38 cellular contexts compared by ENCODE assay signal in the genomic region with DNA sequence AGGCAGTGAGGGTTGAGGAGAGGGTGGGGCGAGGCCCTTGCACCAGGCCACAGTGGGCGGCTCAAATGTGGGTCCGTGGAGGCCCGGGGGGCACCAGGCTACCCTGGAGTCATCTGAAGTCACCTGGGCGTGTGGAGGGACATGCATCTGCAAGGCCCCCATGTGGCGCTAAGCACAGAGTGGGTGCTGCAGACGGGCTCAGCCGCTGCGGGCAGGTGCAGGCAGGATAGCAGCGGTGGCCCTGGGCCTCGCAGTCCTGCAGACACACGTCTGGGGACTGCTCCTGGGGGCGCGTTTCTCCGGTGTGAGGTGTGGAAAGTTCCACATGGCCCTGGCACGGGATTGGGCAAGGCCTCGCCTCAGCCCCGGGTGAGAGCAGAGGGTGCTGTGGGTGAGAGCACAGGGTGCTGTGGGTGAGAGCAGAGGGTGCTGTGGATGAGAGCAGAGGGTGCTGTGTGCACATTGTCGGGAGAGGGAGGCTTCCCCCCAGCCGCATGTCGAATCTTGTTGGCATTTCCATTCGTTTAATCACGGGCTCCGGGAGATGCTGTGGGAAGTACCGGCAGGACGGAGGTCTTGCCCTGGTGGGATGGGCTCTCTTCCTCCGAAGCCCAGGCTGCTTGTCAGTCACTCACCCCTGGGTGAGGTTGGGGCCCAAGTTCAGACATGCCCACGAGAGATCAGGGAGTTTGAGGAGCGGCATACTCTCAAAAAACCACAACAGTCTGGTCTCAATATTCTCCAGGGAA. TPM values are rescaled to one million over a fixed set of nuclear protein-coding genes. Genes with fewer than 3 reads are reported as not detected.
DNase-seq lines count a peak whose midpoint lies in the region; ATAC-seq, FAIRE-seq and TF ChIP-seq lines count a peak whose summit lies in the region.
"Had no signal": no experiment of that assay in that cellular context is flagged by ENCODE, and none has a peak within 500 bp of the region (broad histone marks: within the 10 kb centered on the region; RNA-seq: fewer than 3 reads in every experiment).

No MANE protein-coding gene starts in this region.

- no peak overlapping the region for H2BK5ac ChIP-seq in H1 (ENCODE audit: low read depth, low read length)

- peaks cover 0 to 5% (median 2%) of the 10 kb centered on the region in 4 experiments; a peak in 2 of 7 replicates for H3K27me3 ChIP-seq in H1 (replicated peaks in 1 of 4; ENCODE audit: control insufficient read depth in 3 of 4, extremely low read depth in 1 of 4, insufficient read depth in 3 of 4, low read length in 3 of 4)
- H3K27me3 ChIP-seq: colonic mucosa, thyroid gland had no signal

- H2BK12ac ChIP-seq in H1 (ENCODE audit: low read depth, low read length) = 0 out of 2 replicates have a peak overlapping the region, but pooled peaks have one; percentile 27

- no peak overlapping the region for H3K18ac ChIP-seq in H1 (ENCODE audit: extremely low read depth, low read length)

- TF ChIP-seq CTCF in H1 (IDR thresholded peaks at IDR 0.05; ENCODE audit: control extremely low read depth in 1 of 3, insufficient read depth in 1 of 3, low read depth in 1 of 3, low read length in 3 of 3) = no peak

- H4K91ac ChIP-seq in H1 (replicated peaks; ENCODE audit: insufficient read length, low read length) = no peak overlapping the region

- H3K23me2 ChIP-seq in H1 (ENCODE audit: low read depth, low read length) = no peaks in the 10 kb centered on the region

- ATAC-seq in GM21447 (IDR thresholded peaks at IDR 0.05; ENCODE audit: unreplicated experiment) = no peak
- ATAC-seq: A549; activated CD8-positive, alpha-beta T cell treated with anti-CD3 and anti-CD28 coated beads, Interleukin-2, amount 10 ng/mL, durations not matched to agents 7 days and 5 days; CD8-positive, alpha-beta T cell; heart right ventricle; Panc1; sciatic nerve had no signal

- H2AK5ac ChIP-seq in H1 (ENCODE audit: low read depth, low read length) = 0 out of 2 replicates have a peak overlapping the region, but pooled peaks have one; percentile 30

- POLR2A ChIA-PET in H1 (lab: Charles Lee; ENCODE audit: partially characterized antibody) = interaction anchor here (0.9 to 1.3 kb wide), 2 partner anchors 23 to 59 kb away, joined by 3 to 4 read pairs; no protein-coding TSS in a partner anchor

- no peak overlapping the region for H3K4ac ChIP-seq in H1 (replicated peaks; ENCODE audit: insufficient read length, low read depth, low read length)

- H4K5ac ChIP-seq in H1 (ENCODE audit: insufficient read length, low read depth, low read length) = no peak overlapping the region

- H2BK15ac ChIP-seq in H1 (ENCODE audit: low read length) = no peak overlapping the region

- 86% methylated on average over 27 of the region's 29 CpGs; no CpG with 5 or more reads in 1 of the 2 experiments for WGBS in H1 (ENCODE audit: extremely low coverage in 1 of 2, insufficient coverage in 1 of 2, insufficient read length in 1 of 2, insufficient replicate concordance in 2 of 2, low coverage in 1 of 2, low lambda C conversion rate in 2 of 2, missing lambda C conversion rate in 1 of 2), 2 experiments

- H3K79me2 ChIP-seq in H1 (ENCODE audit: control insufficient read depth in 1 of 2, insufficient read depth in 2 of 2, low read length in 2 of 2) = no peaks in the 10 kb centered on the region

- H3K79me1 ChIP-seq in H1 (ENCODE audit: low read depth, low read length) = no peaks in the 10 kb centered on the region

- peaks cover 0 to 8% of the 10 kb centered on the region in 2 experiments for H4K20me1 ChIP-seq in H1 (replicated peaks in 1 of 2; ENCODE audit: control insufficient read depth in 1 of 2, insufficient read depth in 2 of 2, low read length in 2 of 2)

- peak; percentile 72 for DNase-seq in NCI-H748 (lab: John Stamatoyannopoulos, UW; ENCODE audit: unreplicated experiment)
- DNase-seq in NCI-H748 treated with DMSO at 0.1 percent for 48 hours (lab: John Stamatoyannopoulos, UW) = no peak
- peak; percentile 43 for DNase-seq in NCI-H1105 treated with DMSO at 0.1 percent for 48 hours (lab: John Stamatoyannopoulos, UW)
- DNase-seq in H1 (ENCODE audit: low read depth in 1 of 2, low spot score in 2 of 2) = no peak
- no peak for DNase-seq in HK-2 (ENCODE audit: unreplicated experiment)
- DNase-seq in retina = no peak
- DNase-seq: activated CD4-positive, alpha-beta T cell treated with anti-CD3 and anti-CD28 coated beads for 4 hours; activated CD8-positive, alpha-beta T cell treated with anti-CD3 and anti-CD28 coated beads, Interleukin-2, amount 10 ng/mL, durations not matched to agents 7 days and 5 days; activated naive CD4-positive, alpha-beta T cell treated with anti-CD3 and anti-CD28 coated beads, Interleukin-2, amount 50 U/mL, for 16 hours; amniotic stem cell; CD8-positive, alpha-beta T cell; colonic mucosa; effector CD4-positive, alpha-beta T cell; foreskin fibroblast; heart right ventricle; KG1; midbrain; naive B cell; NCI-H526 treated with DMSO at 0.1 percent for 48 hours; stimulated activated CD4-positive, alpha-beta T cell treated with anti-CD3 and anti-CD28 coated beads, Interleukin-12 subunit alpha, Interleukin-12 subunit beta, amount 100 ng/mL, for 4 hours; stimulated activated CD4-positive, alpha-beta T cell treated with anti-CD3 and anti-CD28 coated beads, Interleukin-2, amount 100 ng/mL, for 48 hours; stomach; T-helper 9 cell; thyroid gland; WERI-Rb-1 had no signal

- H3K27ac ChIP-seq in H1 (ENCODE audit: low read depth, low read length) = no peak overlapping the region
- H3K27ac ChIP-seq in skin epidermis = peak overlapping the region in 13 of 21 experiments; percentile 22 to 80 (median 42)
- H3K27ac ChIP-seq: A549, colonic mucosa, heart right ventricle, neutrophil, stomach, thyroid gland, WERI-Rb-1 had no signal

- no peak overlapping the region for H2BK20ac ChIP-seq in H1 (ENCODE audit: low read length)

- H3K9me3 ChIP-seq in H1 (ENCODE audit: insufficient read depth in 2 of 2, low read depth in 1 of 2, low read length in 1 of 2) = no peaks in the 10 kb centered on the region; a peak in 1 of 4 replicates
- H3K9me3 ChIP-seq: A549, colonic mucosa, HAP-1, heart right ventricle, neutrophil, stomach, thyroid gland had no signal

- CTCF ChIA-PET in H1 (lab: Charles Lee; ENCODE audit: partially characterized antibody) = interaction anchor here (0.6 to 4.3 kb wide), 8 partner anchors 9 to 374 kb away, joined by 3 to 45 read pairs (median 4); no protein-coding TSS in a partner anchor

- no peak overlapping the region for H2BK120ac ChIP-seq in H1 (replicated peaks; ENCODE audit: low read depth, low read length)

- TF ChIP-seq EP300 in H1 (IDR thresholded peaks at IDR 0.05; ENCODE audit: borderline replicate concordance in 1 of 2, low read depth in 2 of 2, low read length in 2 of 2) = no peak

- H2AFZ ChIP-seq in H1 (ENCODE audit: low read length) = no peak overlapping the region

- no peak overlapping the region for H3K14ac ChIP-seq in H1 (ENCODE audit: insufficient read length)

- H4K8ac ChIP-seq in H1 (ENCODE audit: extremely low read depth, insufficient read depth, low read length) = no peak overlapping the region; the same call in 1 of the 2 replicates

- peak overlapping the region; percentile 28 for H3K56ac ChIP-seq in H1 (replicated peaks; ENCODE audit: insufficient read length, low read depth, low read length)

- no peak overlapping the region for H3K23ac ChIP-seq in H1 (ENCODE audit: insufficient read length)

- no peak overlapping the region for H3K4me2 ChIP-seq in H1 (ENCODE audit: insufficient read depth in 1 of 2, low read depth in 2 of 2, low read length in 2 of 2)
- H3K4me2 ChIP-seq: A549 had no signal

- H3K4me1 ChIP-seq in H1 (replicated peaks in 1 of 4; ENCODE audit: control insufficient read depth in 3 of 4, insufficient read depth in 4 of 4, low read length in 3 of 4) = peaks cover 0 to 3% (median 1%) of the 10 kb centered on the region in 4 experiments; a peak in 2 of 7 replicates
- H3K4me1 ChIP-seq: A549, colonic mucosa, HAP-1 had no signal

- FAIRE-seq in H1 (lab: Jason Lieb, UNC) = no peak
- FAIRE-seq: A549, GM12891 had no signal

- no peak for TF ChIP-seq RAD21 in H1 (IDR thresholded peaks at IDR 0.05 in 1 of 2, conservative IDR thresholded peaks at IDR 0.05 in 1 of 2; ENCODE audit: low read depth in 2 of 2, low read length in 2 of 2)

- no peak overlapping the region for H3K9ac ChIP-seq in H1 (replicated peaks in 1 of 4; ENCODE audit: extremely low read depth in 1 of 4, low read depth in 3 of 4, low read length in 3 of 4)

- H3K4me3 ChIP-seq in H1 (ENCODE audit: extremely low read depth in 1 of 4, insufficient read depth in 2 of 4, low read depth in 3 of 4, low read length in 4 of 4) = no peak overlapping the region
- H3K4me3 ChIP-seq in skin epidermis = no peak overlapping the region
- H3K4me3 ChIP-seq: A549, colonic mucosa, HAP-1, heart right ventricle, stomach, thyroid gland had no signal

- no peaks in the 10 kb centered on the region for H3K36me3 ChIP-seq in H1 (ENCODE audit: control insufficient read depth in 2 of 4, insufficient read depth in 4 of 4, low read length in 3 of 4)
- H3K36me3 ChIP-seq: colonic mucosa, HAP-1, heart right ventricle, neutrophil, stomach, thyroid gland had no signal

- no peak for TF ChIP-seq POLR2A in H1 (IDR thresholded peaks at IDR 0.05; ENCODE audit: control extremely low read depth in 1 of 2, low read depth in 2 of 2, low read length in 2 of 2)

RNA-seq across cellular contexts. Expression of gene TP73, which starts 46.5 kb away (rescaled TPM):
- total RNA-seq in H1 (2021; fragmentation: NEBNext Ultra II Directional; extraction: Animal tissue kit (Norgen Biotek cat#: 25700)) = 2.9 and 3.1 TPM in 2 replicates
- polyA plus RNA-seq in H1 (2011; rRNA removed) = 2.6 and 4.2 TPM in 2 replicates
- 1.3 TPM for polyA plus RNA-seq in H1 (2011; cell fraction: cytosol; rRNA removed)
- 8.4 TPM for polyA plus RNA-seq in H1 (2011; cell fraction: nucleus; rRNA removed)
- 1.2 to 3.8 TPM (median 2.8 TPM) in 4 replicates for polyA plus RNA-seq in H1 (2012, experiment 1 of 2)
- polyA plus RNA-seq in H1 (2012, experiment 2 of 2) = 1.3 TPM
- polyA plus RNA-seq in H1 (2013, experiment 1 of 2) = 2.1 TPM
- 2.3 TPM for polyA plus RNA-seq in H1 (2013, experiment 2 of 2)
- 1.9 and 3.5 TPM in 2 replicates for polyA minus RNA-seq in H1 (2011; rRNA and poly(A)+ RNA removed)
- 3.4 TPM for polyA minus RNA-seq in H1 (2011; cell fraction: cytosol; rRNA and poly(A)+ RNA removed)
- polyA minus RNA-seq in H1 (2011; cell fraction: nucleus; rRNA and poly(A)+ RNA removed) = 6.7 TPM
- total RNA-seq: CD8-positive, alpha-beta T cell; epithelial cell of proximal tubule; posterior vena cava; sciatic nerve had no signal

RNA-seq across cellular contexts. Expression of gene WRAP73, which starts 48.9 kb away (rescaled TPM):
- 29.7 and 30.3 TPM in 2 replicates for total RNA-seq in H1 (2021; fragmentation: NEBNext Ultra II Directional; extraction: Animal tissue kit (Norgen Biotek cat#: 25700))
- 50.7 and 66.4 TPM in 2 replicates for polyA plus RNA-seq in H1 (2011; rRNA removed)
- polyA plus RNA-seq in H1 (2011; cell fraction: cytosol; rRNA removed) = 54.2 TPM
- 183 TPM for polyA plus RNA-seq in H1 (2011; cell fraction: nucleus; rRNA removed)
- 29.1 to 37.1 TPM (median 32.3 TPM) in 4 replicates for polyA plus RNA-seq in H1 (2012, experiment 1 of 2)
- 26.5 TPM for polyA plus RNA-seq in H1 (2012, experiment 2 of 2)
- polyA plus RNA-seq in H1 (2013, experiment 1 of 2) = 23.2 TPM
- 21.4 TPM for polyA plus RNA-seq in H1 (2013, experiment 2 of 2)
- 32.3 and 34.3 TPM in 2 replicates for polyA minus RNA-seq in H1 (2011; rRNA and poly(A)+ RNA removed)
- 25.3 TPM for polyA minus RNA-seq in H1 (2011; cell fraction: cytosol; rRNA and poly(A)+ RNA removed)
- polyA minus RNA-seq in H1 (2011; cell fraction: nucleus; rRNA and poly(A)+ RNA removed) = 44.8 TPM

RNA-seq across cellular contexts. Expression of gene CCDC27, which starts 53.4 kb away (rescaled TPM):
- total RNA-seq in H1 (2021; fragmentation: NEBNext Ultra II Directional; extraction: Animal tissue kit (Norgen Biotek cat#: 25700)) = not detected in 2 replicates
- 0.15 and 0.17 TPM in 2 replicates for polyA plus RNA-seq in H1 (2011; rRNA removed)
- polyA plus RNA-seq in H1 (2011; cell fraction: cytosol; rRNA removed) = 0.12 TPM
- 0.26 TPM for polyA plus RNA-seq in H1 (2011; cell fraction: nucleus; rRNA removed)
- polyA plus RNA-seq in H1 (2012, experiment 1 of 2) = 0.08 to 0.36 TPM (median 0.20 TPM) in 4 replicates
- polyA plus RNA-seq in H1 (2012, experiment 2 of 2) = not detected
- polyA plus RNA-seq in H1 (2013, experiment 1 of 2) = 0.04 TPM
- polyA plus RNA-seq in H1 (2013, experiment 2 of 2) = 0.06 TPM
- polyA minus RNA-seq in H1 (2011; rRNA and poly(A)+ RNA removed) = 0.12 and 0.25 TPM in 2 replicates
- polyA minus RNA-seq in H1 (2011; cell fraction: cytosol; rRNA and poly(A)+ RNA removed) = not detected
- polyA minus RNA-seq in H1 (2011; cell fraction: nucleus; rRNA and poly(A)+ RNA removed) = 0.20 TPM
- total RNA-seq: activated CD8-positive, alpha-beta T cell treated with anti-CD3 and anti-CD28 coated beads, Interleukin-2, amount 10 ng/mL, durations not matched to agents 7 days and 5 days; activated T-helper 2 cell treated with anti-CD3 and anti-CD28 coated beads, Interferon-gamma antibody, Interleukin-2, Interleukin-4, amounts not matched to agents 10 μg/mL and 5 μg/mL and 100 μg/mL, durations not matched to agents 14 hours and 24 hours and 36 hours; CD8-positive, alpha-beta T cell; colonic mucosa; epithelial cell of proximal tubule; heart right ventricle; kidney epithelial cell; lower leg skin; posterior vena cava; sciatic nerve; stomach had no signal
- polyA plus RNA-seq: A549, stomach had no signal

Comparison
In these comparisons a context has a peak if more than half of its experiments do, and no peak if none do; other contexts are left out.
1. DNase-seq: peak in NCI-H748 (single experiment) and NCI-H1105 treated with DMSO at 0.1 percent for 48 hours (single experiment); none in NCI-H748 treated with DMSO at 0.1 percent for 48 hours (single experiment), H1 (0 of 2), HK-2 (single experiment) and retina (single experiment).